8 cellular contexts compared by ENCODE assay signal in the genomic region with DNA sequence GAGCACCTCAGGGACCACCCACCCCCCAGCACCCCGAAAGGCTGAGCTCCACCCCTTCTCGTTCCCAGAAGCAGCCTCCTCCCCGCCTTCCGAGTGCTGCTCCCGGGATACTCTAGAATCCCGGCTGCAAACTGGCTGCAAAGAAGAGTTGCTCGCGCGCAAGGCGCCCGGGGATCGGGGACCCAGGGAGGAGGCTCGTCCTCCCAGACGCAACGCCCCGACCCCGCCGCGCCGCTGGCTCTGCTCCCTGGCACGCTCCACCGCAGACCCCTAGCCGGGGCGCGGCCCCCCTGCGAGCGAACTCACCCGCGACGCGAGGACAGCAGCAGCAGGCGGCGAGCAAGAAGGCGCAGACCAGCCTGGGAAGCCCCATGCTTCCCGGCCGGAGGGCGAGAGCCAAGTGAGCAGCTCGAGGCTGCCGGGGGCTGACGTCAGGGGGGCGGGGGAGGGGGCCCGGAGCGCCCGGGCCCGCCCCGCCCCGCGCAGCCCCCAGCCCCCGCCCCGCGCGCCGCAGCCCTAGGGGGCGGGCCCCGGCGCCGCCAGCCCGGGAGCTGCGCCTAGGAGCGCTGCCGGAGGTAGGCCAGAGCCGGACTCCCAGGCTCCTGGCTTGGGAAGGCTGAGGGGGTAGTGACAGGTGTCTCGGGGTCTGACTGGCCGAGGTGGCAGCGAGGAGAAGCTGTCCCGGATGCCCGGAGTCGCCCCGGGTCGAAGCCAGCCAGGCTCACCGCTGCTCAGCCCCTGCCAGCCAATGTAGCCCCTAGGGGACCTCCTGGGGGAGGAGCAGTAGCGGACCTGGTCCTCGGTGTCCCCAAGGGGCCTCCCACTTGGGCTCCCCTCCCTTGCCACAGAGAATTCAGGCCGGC. TPM values are rescaled to one million over a fixed set of nuclear protein-coding genes. Genes with fewer than 3 reads are reported as not detected.
DNase-seq lines count a peak whose midpoint lies in the region; ATAC-seq, FAIRE-seq and TF ChIP-seq lines count a peak whose summit lies in the region.

A gene with protein sequence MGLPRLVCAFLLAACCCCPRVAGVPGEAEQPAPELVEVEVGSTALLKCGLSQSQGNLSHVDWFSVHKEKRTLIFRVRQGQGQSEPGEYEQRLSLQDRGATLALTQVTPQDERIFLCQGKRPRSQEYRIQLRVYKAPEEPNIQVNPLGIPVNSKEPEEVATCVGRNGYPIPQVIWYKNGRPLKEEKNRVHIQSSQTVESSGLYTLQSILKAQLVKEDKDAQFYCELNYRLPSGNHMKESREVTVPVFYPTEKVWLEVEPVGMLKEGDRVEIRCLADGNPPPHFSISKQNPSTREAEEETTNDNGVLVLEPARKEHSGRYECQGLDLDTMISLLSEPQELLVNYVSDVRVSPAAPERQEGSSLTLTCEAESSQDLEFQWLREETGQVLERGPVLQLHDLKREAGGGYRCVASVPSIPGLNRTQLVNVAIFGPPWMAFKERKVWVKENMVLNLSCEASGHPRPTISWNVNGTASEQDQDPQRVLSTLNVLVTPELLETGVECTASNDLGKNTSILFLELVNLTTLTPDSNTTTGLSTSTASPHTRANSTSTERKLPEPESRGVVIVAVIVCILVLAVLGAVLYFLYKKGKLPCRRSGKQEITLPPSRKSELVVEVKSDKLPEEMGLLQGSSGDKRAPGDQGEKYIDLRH (minus strand): TSS at position 402 of the 863 bp plus-strand sequence. CDS start 29 bp downstream, at position 373.

- H3K4me3 ChIP-seq in SJCRH30 (peak within 1 kb of the TSS; percentile 87), endothelial cell of umbilical vein (replicated peaks in 1 of 3; ENCODE audit: insufficient read depth in 1 of 3, low read depth in 1 of 3, low read length in 3 of 3) (peak within 1 kb of the TSS; percentile 87 to 93 (median 89))

- peaks cover 55% of the 10 kb centered on the region for H3K79me2 ChIP-seq in endothelial cell of umbilical vein (ENCODE audit: control insufficient read depth, insufficient read depth, low read length)

- H3K9me1 ChIP-seq in endothelial cell of umbilical vein (replicated peaks; ENCODE audit: control insufficient read depth, extremely low read depth, insufficient read depth, low read length) = no peaks in the 10 kb centered on the region

- no peak for DNase-seq in activated naive CD4-positive, alpha-beta T cell treated with anti-CD3 and anti-CD28 coated beads for 36 hours
- DNase-seq in activated naive CD4-positive, alpha-beta T cell (lab: John Stamatoyannopoulos, UW) = no peak
- DNase-seq in SJCRH30 = peak; percentile 45 to 54
- DNase-seq in endothelial cell of umbilical vein (ENCODE audit: low read depth, low spot score) = peak; percentile 65
- no peak for DNase-seq in mucosa of gallbladder (ENCODE audit: low spot score)
- no peak for DNase-seq in ureter (ENCODE audit: low spot score)
- DNase-seq in superior temporal gyrus (ENCODE audit: extremely low spot score) = no peak

- no peaks in the 10 kb centered on the region for H3K36me3 Mint-ChIP-seq in activated naive CD4-positive, alpha-beta T cell treated with anti-CD3 and anti-CD28 coated beads for 36 hours (ENCODE audit: low read depth)

- TF ChIP-seq CTCF in endothelial cell of umbilical vein (IDR thresholded peaks at IDR 0.05; ENCODE audit: extremely low read depth in 1 of 2, insufficient read depth in 1 of 2, low read depth in 1 of 2, low read length in 2 of 2) = no peak

- peak; percentile 73 for FAIRE-seq in endothelial cell of umbilical vein (lab: Jason Lieb, UNC)

- no peaks in the 10 kb centered on the region for H3K27me3 ChIP-seq in SJCRH30
- no peaks in the 10 kb centered on the region for H3K27me3 ChIP-seq in endothelial cell of umbilical vein (ENCODE audit: control insufficient read depth in 2 of 2, insufficient read depth in 2 of 2, low read length in 2 of 2)

- H3K27ac ChIP-seq in SJCRH30 (peak within 1 kb of the TSS; percentile 80), endothelial cell of umbilical vein (ENCODE audit: insufficient read depth, low read depth, low read length) (peak within 1 kb of the TSS; percentile 93)

- intact Hi-C loops in activated naive CD4-positive, alpha-beta T cell treated with anti-CD3 and anti-CD28 coated beads for 36 hours (cut with micrococcal nuclease) = no loop called here
- intact Hi-C loops in endothelial cell of umbilical vein (cut with micrococcal nuclease) = loop anchor here (5.0 kb wide), 2 partner anchors 250 to 405 kb away; a partner anchor contains a TSS

- peaks cover 23% of the 10 kb centered on the region for H3K4me1 Mint-ChIP-seq in activated naive CD4-positive, alpha-beta T cell treated with anti-CD3 and anti-CD28 coated beads for 36 hours (ENCODE audit: low read depth)

- POLR2A ChIA-PET in endothelial cell of umbilical vein (lab: Charles Lee) = interaction anchor here (1.2 to 2.6 kb wide), 6 partner anchors 9 to 222 kb away, joined by 3 to 18 read pairs (median 5); a partner anchor contains a TSS

- no peak within 1 kb of the TSS for H3K27ac Mint-ChIP-seq in activated naive CD4-positive, alpha-beta T cell treated with anti-CD3 and anti-CD28 coated beads for 36 hours

- dilution Hi-C loops in endothelial cell of umbilical vein (cut with MboI; ENCODE audit: extremely low pct_ligation_motif_present, low sequenced_read_pairs) = no loop called here

- H3K9ac ChIP-seq in endothelial cell of umbilical vein (replicated peaks; ENCODE audit: extremely low read depth, insufficient read depth, low read length) = peak within 1 kb of the TSS; percentile 81

- H2AFZ ChIP-seq in endothelial cell of umbilical vein (ENCODE audit: low read depth, low read length) = peak within 1 kb of the TSS; percentile 31

- TF ChIP-seq POLR2A in endothelial cell of umbilical vein (IDR thresholded peaks at IDR 0.05; ENCODE audit: low read depth, low read length) = peak; percentile 95

- H3K4me1 ChIP-seq in SJCRH30 (peaks cover 9% of the 10 kb centered on the region; the same call in 1 of the 2 replicates), endothelial cell of umbilical vein (ENCODE audit: control insufficient read depth, extremely low read depth, insufficient read depth, low read length) (peaks cover 58% of the 10 kb centered on the region)

- H4K20me1 ChIP-seq in endothelial cell of umbilical vein (replicated peaks; ENCODE audit: control insufficient read depth, extremely low read depth, insufficient read depth, low read length) = no peaks in the 10 kb centered on the region

- H3K27me3 Mint-ChIP-seq in activated naive CD4-positive, alpha-beta T cell treated with anti-CD3 and anti-CD28 coated beads for 36 hours (ENCODE audit: low read depth) = peaks cover 22% of the 10 kb centered on the region

- ATAC-seq in activated CD4-positive, CD25-positive, alpha-beta regulatory T cell treated with anti-CD3 and anti-CD28 coated beads, Interleukin-2, amount 50 U/mL, for 24 hours = no peak

- BruUV-seq in endothelial cell of umbilical vein (replicated peaks; lab: Mats Ljungman, UMichigan) = TSS peak; percentile 6

- peak within 1 kb of the TSS; percentile 73 for H3K4me3 Mint-ChIP-seq in activated naive CD4-positive, alpha-beta T cell treated with anti-CD3 and anti-CD28 coated beads for 36 hours

- CTCF ChIA-PET in activated naive CD4-positive, alpha-beta T cell treated with anti-CD3 and anti-CD28 coated beads for 36 hours (lab: Charles Lee) = interaction anchor here (1.0 to 3.0 kb wide), 5 partner anchors 10 to 148 kb away, joined by 3 to 18 read pairs (median 3); a partner anchor contains a TSS
- CTCF ChIA-PET in endothelial cell of umbilical vein (lab: Charles Lee) = interaction anchor here (3.3 to 15.9 kb wide), 3 partner anchors 10 to 111 kb away, joined by 17 to 301 read pairs (median 136); a partner anchor contains a TSS

- H3K36me3 ChIP-seq in SJCRH30 = no peaks in the 10 kb centered on the region; the same call in 1 of the 2 replicates
- H3K36me3 ChIP-seq in endothelial cell of umbilical vein (ENCODE audit: control insufficient read depth in 2 of 2, extremely low read depth in 1 of 2, insufficient read depth in 2 of 2, low read length in 2 of 2) = peaks cover 9 to 25% of the 10 kb centered on the region in 2 experiments

- H3K9me3 ChIP-seq in SJCRH30 (replicated peaks) (no peaks in the 10 kb centered on the region), endothelial cell of umbilical vein (replicated peaks; ENCODE audit: control insufficient read depth, insufficient read depth, low read length) (no peaks in the 10 kb centered on the region)

- H3K9me3 Mint-ChIP-seq in activated naive CD4-positive, alpha-beta T cell treated with anti-CD3 and anti-CD28 coated beads for 36 hours = no peaks in the 10 kb centered on the region

- H3K4me2 ChIP-seq in endothelial cell of umbilical vein (ENCODE audit: insufficient read depth, low read length) = peak within 1 kb of the TSS; percentile 62

TF ChIP-seq in endothelial cell of umbilical vein, 7 proteins besides CTCF, POLR2A, EP300 and RAD21:
- TF ChIP-seq GATA2 (IDR thresholded peaks at IDR 0.05; ENCODE audit: insufficient read depth, insufficient read length, low read depth, low read length) (no peak), MYC (IDR thresholded peaks at IDR 0.05; ENCODE audit: low read depth, low read length) (no peak), POLR2AphosphoS5 (IDR thresholded peaks at IDR 0.05; ENCODE audit: insufficient read depth, low read depth, low read length) (peak; percentile 96)

RNA-seq across cellular contexts. Expression of the gene that starts here (rescaled TPM):
- 1 to 10 TPM; 8.0 to 8.4 TPM for total RNA-seq in activated naive CD4-positive, alpha-beta T cell treated with anti-CD3 and anti-CD28 coated beads for 36 hours
- total RNA-seq in SJCRH30 (2014; rRNA removed; shearing (Covaris generic)) = 30.2 and 31.7 TPM in 2 replicates
- total RNA-seq in endothelial cell of umbilical vein (1,012 and 1,027 TPM in 2 replicates), mucosa of gallbladder (130 TPM), ureter (98.7 TPM)
- 2,543 and 3,419 TPM in 2 replicates for polyA plus RNA-seq in endothelial cell of umbilical vein
- 1,288 and 1,700 TPM in 2 replicates for polyA plus RNA-seq in endothelial cell of umbilical vein (2011; cell fraction: cytosol; rRNA removed)
- polyA plus RNA-seq in endothelial cell of umbilical vein (2011; cell fraction: nucleus; rRNA removed) = 682 and 1,132 TPM in 2 replicates
- polyA plus RNA-seq in endothelial cell of umbilical vein (2012) = 548 and 754 TPM in 2 replicates
- 817 and 903 TPM in 2 replicates for polyA minus RNA-seq in endothelial cell of umbilical vein
- polyA minus RNA-seq in endothelial cell of umbilical vein (2011; cell fraction: cytosol; rRNA and poly(A)+ RNA removed) = 69.6 TPM
- 242 and 367 TPM in 2 replicates for polyA minus RNA-seq in endothelial cell of umbilical vein (2011; cell fraction: nucleus; rRNA and poly(A)+ RNA removed)

Comparison
In these comparisons a context has a peak if more than half of its experiments do, and no peak if none do; other contexts are left out.
1. DNase-seq: peak in SJCRH30 (2 of 2) and endothelial cell of umbilical vein (single experiment); none in activated naive CD4-positive, alpha-beta T cell treated with anti-CD3 and anti-CD28 coated beads for 36 hours (single experiment), activated naive CD4-positive, alpha-beta T cell (0 of 4), mucosa of gallbladder (single experiment), ureter (single experiment) and superior temporal gyrus (single experiment).